ENCODE assay signal across 10 cellular contexts in genomic region chrX:97401154-97401553, GRCh38.
DNase-seq lines count a peak whose midpoint lies in the region; ATAC-seq and TF ChIP-seq lines count a peak whose summit lies in the region.
"Had no signal": no experiment of that assay in that cellular context is flagged by ENCODE, and none has a peak within 500 bp of the region (broad histone marks: within the 10 kb centered on the region; RNA-seq: fewer than 3 reads in every experiment).

No MANE protein-coding gene starts in this region.

- peaks cover 0 to 9% (median 0%) of the 10 kb centered on the region in 3 donors for H3K27me3 ChIP-seq in psoas muscle (ENCODE audit: insufficient read depth in 3 of 3, low read length in 2 of 3)

- H3K4me1 ChIP-seq in psoas muscle: no peaks in the 10 kb centered on the region

- WGBS in psoas muscle, 3 donors: 38 to 50% (median 46%) methylated on average over 2 of the region's 2 CpGs

- intact Hi-C loops in psoas muscle (cut with DNase I): no loop called here

- no peak overlapping the region for H3K27ac ChIP-seq in psoas muscle

- no peaks in the 10 kb centered on the region for H3K27me3 Mint-ChIP-seq in T-helper 17 cell
- H3K27me3 Mint-ChIP-seq in glutamatergic neuron (ENCODE audit: unreplicated experiment): no peaks in the 10 kb centered on the region
- H3K27me3 Mint-ChIP-seq: naive thymus-derived CD8-positive, alpha-beta T cell had no signal

- DNase-seq in ELR (ENCODE audit: low read depth) (peak; percentile 22), T-helper 17 cell (no peak), NCI-H446 (lab: John Stamatoyannopoulos, UW) (no peak), psoas muscle (no peak), NCI-H1048 (lab: John Stamatoyannopoulos, UW) (no peak), glutamatergic neuron (no peak)
- DNase-seq: naive thymus-derived CD8-positive, alpha-beta T cell had no signal

- H3K36me3 Mint-ChIP-seq in T-helper 17 cell (ENCODE audit: low read depth) (peaks cover 2% of the 10 kb centered on the region), glutamatergic neuron (ENCODE audit: unreplicated experiment) (no peaks in the 10 kb centered on the region)

- H3K4me1 Mint-ChIP-seq in T-helper 17 cell: peaks cover 19% of the 10 kb centered on the region
- H3K4me1 Mint-ChIP-seq in glutamatergic neuron (ENCODE audit: low read depth, unreplicated experiment): no peaks in the 10 kb centered on the region

- H3K9me3 ChIP-seq in T-helper 17 cell (ENCODE audit: control insufficient read depth, low read length, poor library complexity, severe bottlenecking) (no peaks in the 10 kb centered on the region), psoas muscle (no peaks in the 10 kb centered on the region)

- peak; percentile 50 for ATAC-seq in GM19043 (IDR thresholded peaks at IDR 0.05; ENCODE audit: low read depth, unreplicated experiment)
- ATAC-seq in HG02943 (IDR thresholded peaks at IDR 0.05; ENCODE audit: low read depth, unreplicated experiment): peak; percentile 53
- ATAC-seq in T-helper 17 cell: no peak
- no peak for ATAC-seq in psoas muscle
- ATAC-seq: K562; naive thymus-derived CD8-positive, alpha-beta T cell had no signal

- no peaks in the 10 kb centered on the region for H3K36me3 ChIP-seq in psoas muscle (ENCODE audit: insufficient read depth in 1 of 2, low read depth in 1 of 2)

- no peak overlapping the region for H3K4me3 ChIP-seq in psoas muscle
- H3K4me3 ChIP-seq: K562 had no signal

- TF ChIP-seq CTCF in psoas muscle (IDR thresholded peaks at IDR 0.05): no peak
- TF ChIP-seq CTCF in glutamatergic neuron (IDR thresholded peaks at IDR 0.05; ENCODE audit: partially characterized antibody, unreplicated experiment): no peak

- no peaks in the 10 kb centered on the region for H3K9me3 Mint-ChIP-seq in glutamatergic neuron (ENCODE audit: unreplicated experiment)
- H3K9me3 Mint-ChIP-seq: naive thymus-derived CD8-positive, alpha-beta T cell had no signal

- H3K4me3 Mint-ChIP-seq in T-helper 17 cell (peak overlapping the region; percentile 68), glutamatergic neuron (ENCODE audit: unreplicated experiment) (no peak overlapping the region)
- H3K4me3 Mint-ChIP-seq: naive thymus-derived CD8-positive, alpha-beta T cell had no signal

- H3K27ac Mint-ChIP-seq in T-helper 17 cell (peak overlapping the region; percentile 45), glutamatergic neuron (ENCODE audit: unreplicated experiment) (no peak overlapping the region)
- H3K27ac Mint-ChIP-seq: naive thymus-derived CD8-positive, alpha-beta T cell had no signal

Comparison
In these comparisons a context has a peak if more than half of its experiments do, and no peak if none do; other contexts are left out.
1. ATAC-seq: peak in GM19043 (single experiment) and HG02943 (single experiment); none in T-helper 17 cell (single experiment) and psoas muscle (0 of 4).